Comparison of ENCODE assay signal across 8 cellular contexts in the genomic region with DNA sequence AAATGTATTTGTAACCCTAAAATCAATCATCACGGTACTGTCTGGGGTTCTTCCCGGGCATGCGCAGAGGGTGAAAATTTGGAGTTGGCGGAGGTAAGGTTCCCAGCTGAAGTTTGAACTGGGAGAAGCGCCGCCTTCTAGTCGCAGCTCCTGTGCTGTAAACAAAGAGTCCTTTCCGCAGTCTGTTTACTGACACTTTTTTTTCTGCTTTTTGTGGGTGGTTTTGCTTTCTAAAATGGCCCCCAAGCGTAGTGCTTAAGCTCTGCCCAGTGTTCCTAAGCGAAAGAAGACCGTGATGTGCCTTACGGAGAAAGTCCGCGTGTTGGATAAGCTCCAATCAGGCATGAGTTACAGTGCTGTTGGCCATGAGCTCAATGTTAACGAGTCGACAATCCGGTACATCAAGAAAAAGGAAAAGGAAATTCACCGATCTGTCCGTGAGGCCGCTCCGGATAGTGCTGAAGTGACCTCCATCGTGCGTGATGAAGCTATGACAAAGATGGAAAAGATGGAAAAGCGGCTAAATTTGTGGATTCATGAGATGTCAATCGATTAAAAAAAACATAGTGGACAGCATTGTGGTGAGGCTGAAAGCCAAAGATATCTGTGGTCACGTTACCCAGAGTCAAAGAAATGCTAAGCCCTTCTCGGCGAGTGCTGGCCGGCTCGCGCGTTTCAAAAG. TPM values are rescaled to one million over a fixed set of nuclear protein-coding genes. Genes with fewer than 3 reads are reported as not detected.
DNase-seq lines count a peak whose midpoint lies in the region; ATAC-seq and TF ChIP-seq lines count a peak whose summit lies in the region.

No MANE protein-coding gene starts in this region.

- WGBS in lower leg skin, 2 donors, result 1 to 4% methylated on average over 32 of the region's 32 CpGs

- H3K4me3 ChIP-seq in AG04450 (ENCODE audit: low read depth, low read length) (peak overlapping the region; percentile 89), GM12875 (ENCODE audit: low read depth, low read length) (peak overlapping the region; percentile 83), duodenal mucosa (ENCODE audit: low read depth in 1 of 2, low read length in 2 of 2) (peak overlapping the region; percentile 90 to 96), lower leg skin (ENCODE audit: low read depth, poor library complexity, severe bottlenecking) (peak overlapping the region; percentile 87)

- no peak for TF ChIP-seq POLR2A in lower leg skin (IDR thresholded peaks at IDR 0.05)

- intact Hi-C loops in lower leg skin (cut with DNase I; ENCODE audit: low total_unique reads), result no loop called here

- H3K9me3 ChIP-seq in AG04450 (ENCODE audit: control insufficient read depth, insufficient read depth, low read length) (no peaks in the 10 kb centered on the region; the same call in 1 of the 2 replicates), duodenal mucosa (ENCODE audit: control insufficient read depth in 1 of 2, low read length in 2 of 2) (no peaks in the 10 kb centered on the region)

- H3K4me1 ChIP-seq in duodenal mucosa (ENCODE audit: control insufficient read depth in 1 of 2, insufficient read depth in 2 of 2, low read length in 2 of 2), result peaks cover 10% of the 10 kb centered on the region in 2 donors

- peak; percentile 74 for ATAC-seq in HG02642 (IDR thresholded peaks at IDR 0.05; ENCODE audit: poor library complexity, unreplicated experiment)

- POLR2A ChIA-PET in AG04450 (lab: Yijun Ruan, JAX), result interaction anchor here (0.7 to 1.6 kb wide), 7 partner anchors 14 to 447 kb away, joined by 3 to 5 read pairs (median 3); a partner anchor contains a TSS

- H3K27ac ChIP-seq in AG04450 (ENCODE audit: low read depth, low read length), result peak overlapping the region; percentile 96
- peak overlapping the region; percentile 95 for H3K27ac ChIP-seq in duodenal mucosa (ENCODE audit: low read depth, low read length)

- H3K27me3 ChIP-seq in AG04450 (ENCODE audit: control insufficient read depth, insufficient read depth, low read length) (no peaks in the 10 kb centered on the region), duodenal mucosa (ENCODE audit: control insufficient read depth in 1 of 2, insufficient read depth in 2 of 2, low read length in 2 of 2) (no peaks in the 10 kb centered on the region)

- CTCF ChIA-PET in AG04450 (lab: Charles Lee), result interaction anchor here (0.6 to 2.3 kb wide), 9 partner anchors 14 to 235 kb away, joined by 3 to 12 read pairs (median 6); no protein-coding TSS in a partner anchor

- H3K36me3 ChIP-seq in duodenal mucosa (ENCODE audit: control insufficient read depth in 1 of 2, insufficient read depth in 2 of 2, low read length in 2 of 2), result no peaks in the 10 kb centered on the region

- TF ChIP-seq CTCF in AG04450 (IDR thresholded peaks at IDR 0.05; ENCODE audit: low read depth, low read length) (no peak), GM12875 (IDR thresholded peaks at IDR 0.05; ENCODE audit: borderline replicate concordance, insufficient read depth, low read depth, low read length) (no peak), lower leg skin (IDR thresholded peaks at IDR 0.05) (no peak)

- DNase-seq in AG04450 (ENCODE audit: low read depth, low spot score), result peak; percentile 92
- peak; percentile 79 for DNase-seq in NCI-H1092 (lab: John Stamatoyannopoulos, UW)
- DNase-seq in T follicular helper cell (ENCODE audit: low read depth), result peak; percentile 59
- DNase-seq in lower leg skin (ENCODE audit: low spot score in 2 of 2), result peak; percentile 82 to 89
- peak; percentile 86 for DNase-seq in stromal cell of bone marrow (ENCODE audit: low read depth)

- peak overlapping the region; percentile 75 to 97 for H3K9ac ChIP-seq in duodenal mucosa (ENCODE audit: low read depth in 1 of 2, low read length in 2 of 2)

RNA-seq across cellular contexts. Expression of a gene that starts 0.6 kb away (rescaled TPM):
- 64.0 and 81.6 TPM in 2 replicates for polyA plus RNA-seq in AG04450 (2011; rRNA removed)
- 22.3 and 32.0 TPM in 2 replicates for polyA minus RNA-seq in AG04450 (2011; rRNA and poly(A)+ RNA removed)
- 10 to 100 TPM; 43.1 to 52.3 (median 49.5) TPM for total RNA-seq in lower leg skin

RNA-seq across cellular contexts. Expression of a gene that starts 30.6 kb away (rescaled TPM):
- polyA plus RNA-seq in AG04450 (2011; rRNA removed), result 8.0 and 13.3 TPM in 2 replicates
- 10.9 and 13.9 TPM in 2 replicates for polyA minus RNA-seq in AG04450 (2011; rRNA and poly(A)+ RNA removed)
- total RNA-seq in lower leg skin, result 10 to 100 TPM; 13.6 to 15.7 (median 15.0) TPM

Comparison
In these comparisons a context has a peak if more than half of its experiments do, and no peak if none do; other contexts are left out.
1. Peak in every context shown above with its lines: DNase-seq, ATAC-seq, H3K4me3 ChIP-seq and H3K27ac ChIP-seq.